28 cellular contexts compared by ENCODE assay signal in genomic region chr12:51530208-51530607, GRCh38.
"Had no signal": no experiment of that assay in that cellular context is flagged by ENCODE, and none has a peak within 500 bp of the region (broad histone marks: within the 10 kb centered on the region; RNA-seq: fewer than 3 reads in every experiment).

No MANE protein-coding gene starts in this region.

- H3K9me3 ChIP-seq: body of pancreas, breast epithelium had no signal

- DNase-seq: activated B cell treated with CpG ODN at 0.5 μM for 24 hours; activated CD4-positive, alpha-beta memory T cell treated with anti-CD3 and anti-CD28 coated beads for 36 hours; activated CD4-positive, alpha-beta T cell treated with anti-CD3 and anti-CD28 coated beads for 4 hours; activated CD4-positive, alpha-beta T cell treated with anti-CD3 and anti-CD28 coated beads, Interleukin-2, amount 10 ng/mL, durations not matched to agents 24 days and 14 days; activated CD4-positive, alpha-beta T cell treated with anti-CD3 and anti-CD28 coated beads, Interleukin-2, amount 50 U/mL, for 1 hour; activated CD4-positive, alpha-beta T cell treated with anti-CD3 and anti-CD28 coated beads, Interleukin-2, amount 50 U/mL, for 4 hours; activated CD4-positive, CD25-positive, alpha-beta regulatory T cell treated with anti-CD3 and anti-CD28 coated beads, Interleukin-2, amount 50 U/mL, for 72 hours; activated CD8-positive, alpha-beta memory T cell treated with anti-CD3 and anti-CD28 coated beads, Interleukin-2, amount 10 ng/mL, durations not matched to agents 7 days and 5 days; activated CD8-positive, alpha-beta memory T cell treated with anti-CD3 and anti-CD28 coated beads, Interleukin-2, amount 50 U/mL, for 48 hours; activated CD8-positive, alpha-beta T cell treated with anti-CD3 and anti-CD28 coated beads for 36 hours; activated effector memory CD4-positive, alpha-beta T cell treated with Interleukin-2 at 50 U/mL for 16 hours; activated gamma-delta T cell; activated naive CD4-positive, alpha-beta T cell treated with anti-CD3 and anti-CD28 coated beads, Interleukin-2, amount 10 ng/mL, durations not matched to agents 7 days and 5 days; activated naive CD4-positive, alpha-beta T cell treated with Interleukin-2 at 50 U/mL for 16 hours; activated naive CD8-positive, alpha-beta T cell treated with anti-CD3 and anti-CD28 coated beads, Interleukin-2, amount 50 U/mL, for 24 hours; activated T-cell treated with anti-CD3 and anti-CD28 coated beads, Interleukin-2, amount 50 U/mL, for 24 hours; activated T-cell treated with anti-CD3 and anti-CD28 coated beads, Interleukin-2, amount 50 U/mL, for 48 hours; aorta; body of pancreas; brain microvascular endothelial cell; central memory CD4-positive, alpha-beta T cell; T-cell; T-helper 17 cell had no signal

- H3K9me3 Mint-ChIP-seq: activated B cell treated with CpG ODN at 0.5 μM for 24 hours; activated CD4-positive, alpha-beta memory T cell treated with anti-CD3 and anti-CD28 coated beads for 36 hours; activated CD4-positive, alpha-beta T cell treated with anti-CD3 and anti-CD28 coated beads, Interleukin-2, amount 10 ng/mL, durations not matched to agents 24 days and 14 days; activated CD8-positive, alpha-beta T cell treated with anti-CD3 and anti-CD28 coated beads for 36 hours; activated naive CD4-positive, alpha-beta T cell treated with anti-CD3 and anti-CD28 coated beads, Interleukin-2, amount 10 ng/mL, durations not matched to agents 7 days and 5 days; activated naive CD4-positive, alpha-beta T cell treated with anti-CD3 and anti-CD28 coated beads, Interleukin-2, amount 50 U/mL, for 24 hours; activated naive CD8-positive, alpha-beta T cell treated with anti-CD3 and anti-CD28 coated beads, Interleukin-2, amount 50 U/mL, for 24 hours; activated T-cell treated with anti-CD3 and anti-CD28 coated beads, Interleukin-2, amount 50 U/mL, for 24 hours; activated T-helper 2 cell treated with anti-CD3 and anti-CD28 coated beads, Interferon-gamma antibody, Interleukin-2, Interleukin-4, amounts not matched to agents 10 μg/mL and 5 μg/mL and 100 μg/mL, durations not matched to agents 14 hours and 24 hours and 36 hours; T-cell had no signal

- H3K4me3 ChIP-seq: body of pancreas, breast epithelium had no signal

- H3K27ac Mint-ChIP-seq: activated B cell treated with CpG ODN at 0.5 μM for 24 hours; activated CD4-positive, alpha-beta memory T cell treated with anti-CD3 and anti-CD28 coated beads for 36 hours; activated CD4-positive, alpha-beta T cell treated with anti-CD3 and anti-CD28 coated beads, Interleukin-2, amount 10 ng/mL, durations not matched to agents 24 days and 14 days; activated CD8-positive, alpha-beta memory T cell treated with anti-CD3 and anti-CD28 coated beads, Interleukin-2, amount 10 ng/mL, durations not matched to agents 7 days and 5 days; activated CD8-positive, alpha-beta T cell treated with anti-CD3 and anti-CD28 coated beads for 36 hours; activated naive CD4-positive, alpha-beta T cell treated with anti-CD3 and anti-CD28 coated beads, Interleukin-2, amount 10 ng/mL, durations not matched to agents 7 days and 5 days; activated naive CD4-positive, alpha-beta T cell treated with anti-CD3 and anti-CD28 coated beads, Interleukin-2, amount 50 U/mL, for 24 hours; activated naive CD8-positive, alpha-beta T cell; activated naive CD8-positive, alpha-beta T cell treated with anti-CD3 and anti-CD28 coated beads, Interleukin-2, amount 50 U/mL, for 24 hours; activated T-cell treated with anti-CD3 and anti-CD28 coated beads, Interleukin-2, amount 50 U/mL, for 24 hours; activated T-helper 2 cell treated with anti-CD3 and anti-CD28 coated beads, Interferon-gamma antibody, Interleukin-2, Interleukin-4, amounts not matched to agents 10 μg/mL and 5 μg/mL and 100 μg/mL, durations not matched to agents 14 hours and 24 hours and 36 hours; T-cell; T-helper 17 cell had no signal

- H3K27me3 ChIP-seq: body of pancreas had no signal

- H3K4me1 ChIP-seq: body of pancreas, breast epithelium had no signal

- ATAC-seq: activated CD8-positive, alpha-beta memory T cell treated with anti-CD3 and anti-CD28 coated beads, Interleukin-2, amount 10 ng/mL, durations not matched to agents 7 days and 5 days; activated CD8-positive, alpha-beta T cell treated with anti-CD3 and anti-CD28 coated beads for 36 hours; activated naive CD8-positive, alpha-beta T cell treated with anti-CD3 and anti-CD28 coated beads, Interleukin-2, amount 50 U/mL, for 24 hours; body of pancreas; T-cell; T-helper 17 cell had no signal

- H3K36me3 ChIP-seq: brain microvascular endothelial cell, breast epithelium had no signal

- H3K36me3 Mint-ChIP-seq: activated CD4-positive, alpha-beta memory T cell treated with anti-CD3 and anti-CD28 coated beads for 36 hours; activated CD8-positive, alpha-beta memory T cell treated with anti-CD3 and anti-CD28 coated beads, Interleukin-2, amount 10 ng/mL, durations not matched to agents 7 days and 5 days; activated naive CD4-positive, alpha-beta T cell treated with anti-CD3 and anti-CD28 coated beads, Interleukin-2, amount 10 ng/mL, durations not matched to agents 7 days and 5 days; activated naive CD4-positive, alpha-beta T cell treated with anti-CD3 and anti-CD28 coated beads, Interleukin-2, amount 50 U/mL, for 24 hours; activated naive CD8-positive, alpha-beta T cell; T-cell had no signal

- H3K27me3 Mint-ChIP-seq: activated CD8-positive, alpha-beta T cell treated with anti-CD3 and anti-CD28 coated beads for 36 hours had no signal

- H3K27ac ChIP-seq: body of pancreas, brain microvascular endothelial cell, breast epithelium, VCaP had no signal

- H3K4me3 Mint-ChIP-seq: activated B cell treated with CpG ODN at 0.5 μM for 24 hours; activated CD4-positive, alpha-beta memory T cell treated with anti-CD3 and anti-CD28 coated beads for 36 hours; activated CD4-positive, alpha-beta T cell treated with anti-CD3 and anti-CD28 coated beads, Interleukin-2, amount 10 ng/mL, durations not matched to agents 24 days and 14 days; activated CD8-positive, alpha-beta memory T cell treated with anti-CD3 and anti-CD28 coated beads, Interleukin-2, amount 10 ng/mL, durations not matched to agents 7 days and 5 days; activated CD8-positive, alpha-beta T cell treated with anti-CD3 and anti-CD28 coated beads for 36 hours; activated naive CD4-positive, alpha-beta T cell treated with anti-CD3 and anti-CD28 coated beads, Interleukin-2, amount 10 ng/mL, durations not matched to agents 7 days and 5 days; activated naive CD4-positive, alpha-beta T cell treated with anti-CD3 and anti-CD28 coated beads, Interleukin-2, amount 50 U/mL, for 24 hours; activated naive CD8-positive, alpha-beta T cell; activated naive CD8-positive, alpha-beta T cell treated with anti-CD3 and anti-CD28 coated beads, Interleukin-2, amount 50 U/mL, for 24 hours; activated T-cell treated with anti-CD3 and anti-CD28 coated beads, Interleukin-2, amount 50 U/mL, for 24 hours; T-cell; T-helper 17 cell had no signal
